ENCODE assay signal across 1 cellular context in genomic region chr1:94698759-94699502, GRCh38.
TF ChIP-seq lines count a peak whose summit lies in the region.

No MANE protein-coding gene starts in this region.

TF ChIP-seq in HepG2, 621 proteins besides CTCF, POLR2A, EP300 and RAD21 (continued from another document and continues in another):
- TF ChIP-seq PRDM15 (CRISPR knock-in tag; IDR thresholded peaks at IDR 0.05) (no peak), ZMYM2 (CRISPR knock-in tag; IDR thresholded peaks at IDR 0.05) (peak; percentile 87), ZZZ3 (CRISPR knock-in tag; IDR thresholded peaks at IDR 0.05; ENCODE audit: borderline replicate concordance) (no peak), SMARCE1 (IDR thresholded peaks at IDR 0.05; ENCODE audit: borderline replicate concordance) (no peak), ARID5B (CRISPR knock-in tag; IDR thresholded peaks at IDR 0.05) (peak; percentile 54), TFDP1 (CRISPR knock-in tag; IDR thresholded peaks at IDR 0.05; ENCODE audit: borderline replicate concordance) (no peak), ZNF605 (CRISPR knock-in tag; IDR thresholded peaks at IDR 0.05) (0 out of 2 replicates have a peak, but pooled peaks have one; percentile 51), RFXAP (CRISPR knock-in tag; IDR thresholded peaks at IDR 0.05; ENCODE audit: borderline replicate concordance) (no peak), ZNF646 (CRISPR knock-in tag; IDR thresholded peaks at IDR 0.05) (no peak), JUNB (CRISPR knock-in tag; IDR thresholded peaks at IDR 0.05; ENCODE audit: borderline replicate concordance) (no peak), ZBTB25 (CRISPR knock-in tag; IDR thresholded peaks at IDR 0.05) (no peak), ZNF691 (CRISPR knock-in tag; IDR thresholded peaks at IDR 0.05; ENCODE audit: borderline replicate concordance, low read depth) (no peak), SNAPC5 (CRISPR knock-in tag; IDR thresholded peaks at IDR 0.05; ENCODE audit: borderline replicate concordance) (no peak), NR2C2 (CRISPR knock-in tag; IDR thresholded peaks at IDR 0.05; ENCODE audit: borderline replicate concordance) (no peak; the same call in 1 of the 2 replicates), CBFB (CRISPR knock-in tag; IDR thresholded peaks at IDR 0.05) (no peak), HMGA1 (CRISPR knock-in tag; conservative IDR thresholded peaks at IDR 0.05) (no peak), EHMT2 (IDR thresholded peaks at IDR 0.05; ENCODE audit: borderline replicate concordance, low read depth, low read length) (no peak), ZBTB3 (CRISPR knock-in tag; IDR thresholded peaks at IDR 0.05; ENCODE audit: borderline replicate concordance, low read depth) (no peak), HNF4G (IDR thresholded peaks at IDR 0.05; ENCODE audit: borderline replicate concordance, low read depth, low read length) (no peak), HNF4G (CRISPR knock-in tag; IDR thresholded peaks at IDR 0.05; ENCODE audit: borderline replicate concordance, low read depth) (no peak), FOXO4 (CRISPR knock-in tag; conservative IDR thresholded peaks at IDR 0.05) (no peak), ZNF367 (CRISPR knock-in tag; IDR thresholded peaks at IDR 0.05; ENCODE audit: borderline replicate concordance) (no peak), HNRNPUL1 (IDR thresholded peaks at IDR 0.05; ENCODE audit: low read depth, low read length) (no peak), NFAT5 (CRISPR knock-in tag; IDR thresholded peaks at IDR 0.05) (no peak), MXD1 (CRISPR knock-in tag; IDR thresholded peaks at IDR 0.05) (no peak), ZNF556 (CRISPR knock-in tag; IDR thresholded peaks at IDR 0.05; ENCODE audit: borderline replicate concordance) (no peak)
